8 cellular contexts compared by ENCODE assay signal in the genomic region with DNA sequence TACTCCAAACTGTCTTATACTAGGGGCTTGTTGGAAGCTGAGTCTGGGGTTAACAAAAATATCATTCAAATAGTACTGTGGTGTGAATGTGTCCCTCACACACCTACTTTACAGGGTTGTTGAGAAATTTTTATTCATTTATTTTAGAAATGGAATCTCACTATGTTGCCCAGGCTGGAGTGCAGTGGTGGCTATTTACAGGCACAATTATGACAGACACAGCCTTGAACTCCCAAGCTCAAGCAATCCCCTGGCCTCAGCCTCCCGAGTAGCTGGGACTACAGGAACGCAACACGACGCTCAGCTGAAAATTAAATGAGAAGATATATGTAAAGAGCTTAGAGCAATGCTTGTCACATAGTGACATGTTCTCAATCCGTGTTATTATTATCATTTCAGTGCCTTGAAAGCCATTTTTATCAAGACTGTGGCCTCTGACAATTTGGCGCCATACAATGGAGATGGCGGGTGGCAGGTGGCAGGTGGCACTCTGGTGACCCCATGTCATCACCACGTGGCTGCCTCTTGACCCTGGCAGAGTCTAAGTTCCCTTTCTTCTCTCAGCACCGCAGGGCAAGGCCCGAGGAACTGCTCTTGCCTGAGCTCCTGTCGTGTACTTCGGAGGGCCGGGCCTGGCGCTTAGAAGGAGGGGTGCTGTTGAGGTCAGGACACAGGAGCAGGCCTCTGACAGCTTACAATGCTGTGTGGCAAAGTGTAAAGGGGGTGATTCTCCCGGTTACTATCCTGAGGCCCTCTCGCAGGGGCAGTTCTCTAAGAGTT.
A peak's percentile ranks its signal among the peaks of the same experiment; 100 is the strongest.
DNase-seq lines count a peak whose midpoint lies in the region; ATAC-seq and TF ChIP-seq lines count a peak whose summit lies in the region.

No MANE protein-coding gene starts in this region.

- no peaks in the 10 kb centered on the region for H3K9me3 ChIP-seq in GM23248 (ENCODE audit: low read depth)
- peaks cover 0 to 6% (median 0%) of the 10 kb centered on the region in 11 donors for H3K9me3 ChIP-seq in heart right ventricle

- peaks cover 6% of the 10 kb centered on the region; the same call in 1 of the 2 replicates for H3K4me1 ChIP-seq in GM23248 (ENCODE audit: insufficient read depth)
- H3K4me1 ChIP-seq in heart right ventricle = peaks cover 0 to 31% (median 17%) of the 10 kb centered on the region in 9 donors

- CTCF ChIA-PET in WTC11 (lab: Charles Lee) = interaction anchor here (0.8 to 1.0 kb wide), 2 partner anchors 109 to 273 kb away, joined by 3 read pairs; no protein-coding TSS in a partner anchor

- peak overlapping the region; percentile 97 for H2AFZ ChIP-seq in GM23248

- H3K36me3 Mint-ChIP-seq in WTC11 = peaks cover 4% of the 10 kb centered on the region

- TF ChIP-seq CTCF in WTC11 (IDR thresholded peaks at IDR 0.05) (no peak), heart right ventricle (IDR thresholded peaks at IDR 0.05) (no peak)

- H3K27me3 ChIP-seq in GM23248 (replicated peaks; ENCODE audit: insufficient read depth) (no peaks in the 10 kb centered on the region), heart right ventricle (peaks cover 0 to 7% (median 0%) of the 10 kb centered on the region in 7 donors)

- H4K20me1 ChIP-seq in GM23248 (ENCODE audit: insufficient read depth) = no peaks in the 10 kb centered on the region

- peaks cover 10% of the 10 kb centered on the region for H3K27me3 Mint-ChIP-seq in WTC11 (ENCODE audit: low read depth)

- in situ Hi-C loops in GM23248 (cut with MboI) = loop anchor here (5.0 kb wide), 1 partner anchor 118 kb away; a partner anchor contains a TSS

- no peaks in the 10 kb centered on the region for H3K9me2 ChIP-seq in GM23248 (ENCODE audit: insufficient read depth)

- H3K27ac ChIP-seq in GM23248 (peak overlapping the region; percentile 94), heart right ventricle (peak overlapping the region; percentile 87 to 97 (median 94)), skin epidermis (peak overlapping the region in 20 of 21 experiments; percentile 33 to 97 (median 93))

- no peaks in the 10 kb centered on the region for H3K79me2 ChIP-seq in GM23248 (ENCODE audit: insufficient read depth)

- H3K27ac Mint-ChIP-seq in WTC11 = peak overlapping the region; percentile 94; the same call in 1 of the 2 replicates

- ATAC-seq in WTC11 (no peak), heart right ventricle (no peak), GM19463 (IDR thresholded peaks at IDR 0.05; ENCODE audit: unreplicated experiment) (no peak)

- peaks cover 23% of the 10 kb centered on the region for H3K9me3 Mint-ChIP-seq in WTC11

- 82 to 83% methylated on average over 16 of the region's 16 CpGs for WGBS in GM23248 (ENCODE audit: low coverage in 1 of 2, low lambda C conversion rate in 2 of 2, missing lambda C conversion rate in 2 of 2), 2 experiments
- 87% methylated on average over 16 of the region's 16 CpGs for WGBS in heart right ventricle, 2 donors

- peak overlapping the region; percentile 79 for H3K4me3 Mint-ChIP-seq in WTC11

- H3K4me3 ChIP-seq in GM23248 = no peak overlapping the region
- H3K4me3 ChIP-seq in heart right ventricle = peak overlapping the region in 5 of 10 donors; percentile 51 to 73 (median 71)
- H3K4me3 ChIP-seq in skin epidermis = no peak overlapping the region

- peak overlapping the region; percentile 84 for H3K4me2 ChIP-seq in GM23248 (ENCODE audit: unreplicated experiment)

- intact Hi-C loops in heart right ventricle (cut with DNase I) = loop anchor here (1.0 to 10.0 kb wide), 12 partner anchors 52 to 267 kb away; a partner anchor contains a TSS

- H3K36me3 ChIP-seq in GM23248 (ENCODE audit: low read depth) (no peaks in the 10 kb centered on the region), heart right ventricle (no peaks in the 10 kb centered on the region)

- POLR2A ChIA-PET in WTC11 (lab: Charles Lee) = no interaction called here

- H3K9ac ChIP-seq in GM23248 = peak overlapping the region; percentile 94

- DNase-seq in GM23248 (no peak), WTC11 (ENCODE audit: low spot score) (no peak), heart right ventricle (peak in 1 of 2 donors; percentile 17), COLO829 (ENCODE audit: low spot score) (no peak), NCI-H2107 treated with DMSO at 0.1 percent for 48 hours (lab: John Stamatoyannopoulos, UW; ENCODE audit: unreplicated experiment) (no peak)
- no peak for DNase-seq in central memory CD4-positive, alpha-beta T cell

- peaks cover 20% of the 10 kb centered on the region for H3F3A ChIP-seq in GM23248 (ENCODE audit: insufficient read depth)

- peaks cover 24% of the 10 kb centered on the region for H3K4me1 Mint-ChIP-seq in WTC11

TF ChIP-seq in WTC11, 78 proteins besides CTCF, POLR2A, EP300 and RAD21:
- TF ChIP-seq PRRX2 (CRISPR knock-in tag; IDR thresholded peaks at IDR 0.05) (no peak), NR2C2 (CRISPR knock-in tag; IDR thresholded peaks at IDR 0.05) (no peak), ETV6 (CRISPR knock-in tag; IDR thresholded peaks at IDR 0.05) (no peak), FOXP1 (CRISPR knock-in tag; IDR thresholded peaks at IDR 0.05; ENCODE audit: borderline replicate concordance) (no peak), SMAD3 (CRISPR knock-in tag; IDR thresholded peaks at IDR 0.05; ENCODE audit: borderline replicate concordance) (no peak)
- TF ChIP-seq, protein P1, sequence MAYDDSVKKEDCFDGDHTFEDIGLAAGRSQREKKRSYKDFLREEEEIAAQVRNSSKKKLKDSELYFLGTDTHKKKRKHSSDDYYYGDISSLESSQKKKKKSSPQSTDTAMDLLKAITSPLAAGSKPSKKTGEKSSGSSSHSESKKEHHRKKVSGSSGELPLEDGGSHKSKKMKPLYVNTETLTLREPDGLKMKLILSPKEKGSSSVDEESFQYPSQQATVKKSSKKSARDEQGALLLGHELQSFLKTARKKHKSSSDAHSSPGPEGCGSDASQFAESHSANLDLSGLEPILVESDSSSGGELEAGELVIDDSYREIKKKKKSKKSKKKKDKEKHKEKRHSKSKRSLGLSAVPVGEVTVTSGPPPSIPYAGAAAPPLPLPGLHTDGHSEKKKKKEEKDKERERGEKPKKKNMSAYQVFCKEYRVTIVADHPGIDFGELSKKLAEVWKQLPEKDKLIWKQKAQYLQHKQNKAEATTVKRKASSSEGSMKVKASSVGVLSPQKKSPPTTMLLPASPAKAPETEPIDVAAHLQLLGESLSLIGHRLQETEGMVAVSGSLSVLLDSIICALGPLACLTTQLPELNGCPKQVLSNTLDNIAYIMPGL (CRISPR knock-in tag; IDR thresholded peaks at IDR 0.05) = no peak
- TF ChIP-seq, protein P2, sequence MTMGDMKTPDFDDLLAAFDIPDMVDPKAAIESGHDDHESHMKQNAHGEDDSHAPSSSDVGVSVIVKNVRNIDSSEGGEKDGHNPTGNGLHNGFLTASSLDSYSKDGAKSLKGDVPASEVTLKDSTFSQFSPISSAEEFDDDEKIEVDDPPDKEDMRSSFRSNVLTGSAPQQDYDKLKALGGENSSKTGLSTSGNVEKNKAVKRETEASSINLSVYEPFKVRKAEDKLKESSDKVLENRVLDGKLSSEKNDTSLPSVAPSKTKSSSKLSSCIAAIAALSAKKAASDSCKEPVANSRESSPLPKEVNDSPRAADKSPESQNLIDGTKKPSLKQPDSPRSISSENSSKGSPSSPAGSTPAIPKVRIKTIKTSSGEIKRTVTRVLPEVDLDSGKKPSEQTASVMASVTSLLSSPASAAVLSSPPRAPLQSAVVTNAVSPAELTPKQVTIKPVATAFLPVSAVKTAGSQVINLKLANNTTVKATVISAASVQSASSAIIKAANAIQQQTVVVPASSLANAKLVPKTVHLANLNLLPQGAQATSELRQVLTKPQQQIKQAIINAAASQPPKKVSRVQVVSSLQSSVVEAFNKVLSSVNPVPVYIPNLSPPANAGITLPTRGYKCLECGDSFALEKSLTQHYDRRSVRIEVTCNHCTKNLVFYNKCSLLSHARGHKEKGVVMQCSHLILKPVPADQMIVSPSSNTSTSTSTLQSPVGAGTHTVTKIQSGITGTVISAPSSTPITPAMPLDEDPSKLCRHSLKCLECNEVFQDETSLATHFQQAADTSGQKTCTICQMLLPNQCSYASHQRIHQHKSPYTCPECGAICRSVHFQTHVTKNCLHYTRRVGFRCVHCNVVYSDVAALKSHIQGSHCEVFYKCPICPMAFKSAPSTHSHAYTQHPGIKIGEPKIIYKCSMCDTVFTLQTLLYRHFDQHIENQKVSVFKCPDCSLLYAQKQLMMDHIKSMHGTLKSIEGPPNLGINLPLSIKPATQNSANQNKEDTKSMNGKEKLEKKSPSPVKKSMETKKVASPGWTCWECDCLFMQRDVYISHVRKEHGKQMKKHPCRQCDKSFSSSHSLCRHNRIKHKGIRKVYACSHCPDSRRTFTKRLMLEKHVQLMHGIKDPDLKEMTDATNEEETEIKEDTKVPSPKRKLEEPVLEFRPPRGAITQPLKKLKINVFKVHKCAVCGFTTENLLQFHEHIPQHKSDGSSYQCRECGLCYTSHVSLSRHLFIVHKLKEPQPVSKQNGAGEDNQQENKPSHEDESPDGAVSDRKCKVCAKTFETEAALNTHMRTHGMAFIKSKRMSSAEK (CRISPR knock-in tag; IDR thresholded peaks at IDR 0.05; ENCODE audit: borderline replicate concordance) = no peak
